ENCODE assay signal across 34 cellular contexts in genomic region chr10:51183783-51184182, GRCh38.
"Had no signal": no experiment of that assay in that cellular context is flagged by ENCODE, and none has a peak within 500 bp of the region (broad histone marks: within the 10 kb centered on the region; RNA-seq: fewer than 3 reads in every experiment).

No MANE protein-coding gene starts in this region.

- H3K4me3 ChIP-seq: MG63 had no signal

- DNase-seq: Karpas-422, Kasumi-1, MG63, MM.1S, MV-4-11, NCI-H1048, NCI-H1092, NCI-H1092 treated with DMSO at 0.1 percent for 48 hours, NCI-H1105, NCI-H1105 treated with DMSO at 0.1 percent for 48 hours, NCI-H1417, NCI-H1417 treated with DMSO at 0.1 percent for 48 hours, NCI-H1436, NCI-H1436 treated with DMSO at 0.1 percent for 48 hours, NCI-H146, NCI-H1694, NCI-H1694 treated with DMSO at 0.1 percent for 48 hours, NCI-H187, NCI-H187 treated with DMSO at 0.1 percent for 48 hours, NCI-H1930, NCI-H2029, NCI-H2029 treated with DMSO at 0.1 percent for 48 hours, NCI-H2081, NCI-H2081 treated with DMSO at 0.1 percent for 48 hours, NCI-H2107, NCI-H2171, NCI-H2171 treated with DMSO at 0.1 percent for 48 hours, NCI-H2227 treated with DMSO at 0.1 percent for 48 hours, NCI-H226, NCI-H345, NCI-H446, NCI-H446 treated with DMSO at 0.1 percent for 48 hours, NCI-H510A, NCI-H510A treated with DMSO at 0.1 percent for 48 hours had no signal

- H3K9me3 ChIP-seq: MG63 had no signal

- H3K27me3 ChIP-seq: MG63 had no signal
